8 cellular contexts compared by ENCODE assay signal in the genomic region with DNA sequence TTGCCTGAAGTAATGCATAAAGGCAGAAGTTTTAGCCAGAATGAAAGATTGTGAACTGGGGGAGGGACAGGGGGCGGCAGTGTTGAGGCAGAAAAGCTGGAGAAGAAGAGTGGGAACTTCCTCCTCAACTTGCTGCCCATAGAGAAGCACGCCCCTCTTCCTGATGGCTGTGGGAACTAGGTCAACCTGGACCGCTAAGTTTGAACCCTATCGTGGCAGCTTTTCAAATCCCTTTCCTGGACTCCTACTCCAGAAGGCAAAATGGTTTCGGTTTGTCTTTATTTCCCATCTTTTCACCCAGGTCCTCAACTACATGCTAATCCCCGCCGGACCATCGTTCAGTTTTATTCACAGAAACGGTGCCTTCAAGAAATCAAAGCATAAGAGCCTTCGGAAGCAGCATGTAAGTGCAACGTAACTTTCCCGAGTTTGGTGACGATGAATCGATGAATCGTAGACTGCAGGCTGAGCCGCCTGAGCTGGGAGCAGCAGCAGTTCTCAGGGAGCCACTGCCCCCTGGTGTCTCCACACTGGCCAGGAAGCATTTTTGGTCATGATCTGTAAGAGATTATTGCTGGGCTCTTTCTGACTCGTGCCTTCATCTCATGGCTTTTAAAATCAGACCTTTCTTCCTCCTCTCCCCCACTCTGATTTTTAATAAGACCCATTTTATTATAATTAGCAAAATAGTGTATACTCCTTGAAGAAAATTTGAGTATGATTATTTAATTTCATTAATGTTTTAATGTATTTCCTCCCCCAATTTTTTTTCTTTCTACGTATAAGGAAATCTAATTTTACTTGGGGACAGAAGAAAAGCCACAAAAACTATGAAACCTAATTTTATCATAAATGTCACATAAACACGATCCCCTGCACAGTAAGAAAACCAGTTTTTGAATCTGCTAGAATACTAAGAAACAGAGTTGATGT. TPM values are rescaled to one million over a fixed set of nuclear protein-coding genes. Genes with fewer than 3 reads are reported as not detected.
DNase-seq lines count a peak whose midpoint lies in the region; ATAC-seq, FAIRE-seq and TF ChIP-seq lines count a peak whose summit lies in the region.

No MANE protein-coding gene starts in this region.

- H3K36me3 ChIP-seq in CD4-positive, alpha-beta memory T cell (ENCODE audit: insufficient read depth, low read length) = no peaks in the 10 kb centered on the region
- H3K36me3 ChIP-seq in H1 (ENCODE audit: control insufficient read depth in 2 of 4, insufficient read depth in 4 of 4, low read length in 3 of 4) = no peaks in the 10 kb centered on the region
- H3K36me3 ChIP-seq in mesenchymal stem cell (ENCODE audit: control insufficient read depth in 1 of 2, insufficient read depth in 2 of 2, low read depth in 1 of 2, low read length in 2 of 2) = no peaks in the 10 kb centered on the region

- 23% methylated on average over 19 of the region's 19 CpGs; no CpG with 5 or more reads in 1 of the 2 experiments for WGBS in H1 (ENCODE audit: extremely low coverage in 1 of 2, insufficient coverage in 1 of 2, insufficient read length in 1 of 2, insufficient replicate concordance in 2 of 2, low coverage in 1 of 2, low lambda C conversion rate in 2 of 2, missing lambda C conversion rate in 1 of 2), 2 experiments
- 9% methylated on average over 17 of the region's 19 CpGs for WGBS in mesenchymal stem cell

- H2AFZ ChIP-seq in H1 (ENCODE audit: low read length) (peak overlapping the region; percentile 87), mesenchymal stem cell (ENCODE audit: low read depth, low read length) (peak overlapping the region; percentile 67)

- no peaks in the 10 kb centered on the region for H3K79me2 ChIP-seq in H1 (ENCODE audit: control insufficient read depth in 1 of 2, insufficient read depth in 2 of 2, low read length in 2 of 2)

- H4K8ac ChIP-seq in H1 (ENCODE audit: extremely low read depth, insufficient read depth, low read length) (no peak overlapping the region), mesenchymal stem cell (ENCODE audit: low read length) (peak overlapping the region; percentile 57)

- H3K9ac ChIP-seq in H1 (replicated peaks in 1 of 4; ENCODE audit: extremely low read depth in 1 of 4, low read depth in 3 of 4, low read length in 3 of 4) (no peak overlapping the region), mesenchymal stem cell (ENCODE audit: low read length) (peak overlapping the region; percentile 84)

- H3K4ac ChIP-seq in H1 (replicated peaks; ENCODE audit: insufficient read length, low read depth, low read length) (no peak overlapping the region), mesenchymal stem cell (ENCODE audit: low read depth in 1 of 2, low read length in 2 of 2) (peak overlapping the region; percentile 63 to 73)

- no peak overlapping the region for H2AK5ac ChIP-seq in H1 (ENCODE audit: low read depth, low read length)
- H2AK5ac ChIP-seq in mesenchymal stem cell (ENCODE audit: low read length, severe bottlenecking) = no peak overlapping the region

- H3K36me3 Mint-ChIP-seq in CD4-positive, alpha-beta memory T cell = peaks cover 0 to 3% of the 10 kb centered on the region in 2 donors

- peaks cover 8 to 29% (median 17%) of the 10 kb centered on the region in 4 donors for H3K4me1 Mint-ChIP-seq in CD4-positive, alpha-beta memory T cell

- peak; percentile 99 for TF ChIP-seq RAD21 in H1 (IDR thresholded peaks at IDR 0.05 in 1 of 2, conservative IDR thresholded peaks at IDR 0.05 in 1 of 2; ENCODE audit: low read depth in 2 of 2, low read length in 2 of 2)

- H3K23me2 ChIP-seq in H1 (ENCODE audit: low read depth, low read length) = peaks cover 2% of the 10 kb centered on the region; the same call in 1 of the 2 replicates

- CTCF ChIA-PET in CD4-positive, alpha-beta memory T cell (lab: Charles Lee; ENCODE audit: partially characterized antibody) = interaction anchor here (0.6 to 5.4 kb wide), 35 partner anchors 10 to 396 kb away, joined by 3 to 43 read pairs (median 4); a partner anchor contains a TSS
- CTCF ChIA-PET in H1 (lab: Charles Lee; ENCODE audit: partially characterized antibody) = interaction anchor here (0.6 to 3.8 kb wide), 33 partner anchors 9 to 249 kb away, joined by 3 to 40 read pairs (median 4); a partner anchor contains a TSS

- peaks cover 0 to 3% (median 0%) of the 10 kb centered on the region in 8 donors for H3K9me3 Mint-ChIP-seq in CD4-positive, alpha-beta memory T cell

- no peak overlapping the region for H2BK5ac ChIP-seq in H1 (ENCODE audit: low read depth, low read length)
- no peak overlapping the region for H2BK5ac ChIP-seq in mesenchymal stem cell (ENCODE audit: low read depth, low read length, poor library complexity, severe bottlenecking)

- H3K9me3 ChIP-seq in CD4-positive, alpha-beta memory T cell (ENCODE audit: control insufficient read depth in 1 of 2, low read length in 2 of 2) = no peaks in the 10 kb centered on the region
- H3K9me3 ChIP-seq in H1 (ENCODE audit: insufficient read depth in 2 of 2, low read depth in 1 of 2, low read length in 1 of 2) (no peaks in the 10 kb centered on the region), mesenchymal stem cell (ENCODE audit: control insufficient read depth, low read length) (no peaks in the 10 kb centered on the region)

- peak; percentile 90 for FAIRE-seq in H1 (lab: Jason Lieb, UNC)

- H3K27me3 Mint-ChIP-seq in CD4-positive, alpha-beta memory T cell = peaks cover 0 to 3% of the 10 kb centered on the region in 2 donors

- H4K5ac ChIP-seq in H1 (ENCODE audit: insufficient read length, low read depth, low read length) = no peak overlapping the region

- H4K20me1 ChIP-seq in H1 (replicated peaks in 1 of 2; ENCODE audit: control insufficient read depth in 1 of 2, insufficient read depth in 2 of 2, low read length in 2 of 2) = no peaks in the 10 kb centered on the region

- H3K4me3 ChIP-seq in CD4-positive, alpha-beta memory T cell (ENCODE audit: low read length in 2 of 2) = peak overlapping the region; percentile 72 to 75
- H3K4me3 ChIP-seq in HL-60 (replicated peaks; ENCODE audit: insufficient read depth, low read length) (peak overlapping the region; percentile 75), H1 (ENCODE audit: extremely low read depth in 1 of 4, insufficient read depth in 2 of 4, low read depth in 3 of 4, low read length in 4 of 4) (peak overlapping the region; percentile 30 to 62 (median 42); a peak in 7 of 8 replicates), mesenchymal stem cell (ENCODE audit: insufficient read depth in 1 of 2, low read depth in 1 of 2, low read length in 2 of 2) (peak overlapping the region; percentile 48 to 84)

- TF ChIP-seq CTCF in HL-60 (IDR thresholded peaks at IDR 0.05; ENCODE audit: insufficient read depth, low read length) (peak; percentile 92), H1 (IDR thresholded peaks at IDR 0.05; ENCODE audit: control extremely low read depth in 1 of 3, insufficient read depth in 1 of 3, low read depth in 1 of 3, low read length in 3 of 3) (peak; percentile 91 to 96 (median 91))

- peak overlapping the region; percentile 59 for H3K27ac ChIP-seq in CD4-positive, alpha-beta memory T cell (ENCODE audit: low read depth, low read length)
- no peak overlapping the region for H3K27ac ChIP-seq in HL-60 (replicated peaks)
- H3K27ac ChIP-seq in H1 (ENCODE audit: low read depth, low read length) = no peak overlapping the region
- H3K27ac ChIP-seq in mesenchymal stem cell (ENCODE audit: low read length, poor library complexity, severe bottlenecking) = peak overlapping the region; percentile 6

- H3K14ac ChIP-seq in H1 (ENCODE audit: insufficient read length) = no peak overlapping the region
- H3K14ac ChIP-seq in mesenchymal stem cell (ENCODE audit: low read length in 2 of 2) = no peak overlapping the region

- DNase-seq in CD4-positive, alpha-beta memory T cell = peak; percentile 75 to 82 (median 82)
- DNase-seq in HL-60 (ENCODE audit: low read depth in 1 of 2, low spot score in 1 of 2) (peak; percentile 57 to 82), NK-92 (lab: John Stamatoyannopoulos, UW; ENCODE audit: unreplicated experiment) (peak; percentile 3), H1 (ENCODE audit: low read depth in 1 of 2, low spot score in 2 of 2) (peak; percentile 57 to 80), mesenchymal stem cell (peak; percentile 88)
- peak; percentile 89 for DNase-seq in activated CD8-positive, alpha-beta memory T cell treated with anti-CD3 and anti-CD28 coated beads for 24 hours
- DNase-seq in stimulated activated CD8-positive, alpha-beta memory T cell treated with anti-CD3 and anti-CD28 coated beads, Interleukin-12 subunit alpha, Interleukin-12 subunit beta, amount 100 ng/mL, for 4 hours (ENCODE audit: low read depth) = peak; percentile 70

- peak overlapping the region; percentile 91 to 100 (median 94) for H3K4me3 Mint-ChIP-seq in CD4-positive, alpha-beta memory T cell

- H2BK20ac ChIP-seq in H1 (ENCODE audit: low read length) = no peak overlapping the region

- no peak overlapping the region for H4K91ac ChIP-seq in H1 (replicated peaks; ENCODE audit: insufficient read length, low read length)
- H4K91ac ChIP-seq in mesenchymal stem cell (ENCODE audit: low read length) = peak overlapping the region; percentile 78

- H3K4me1 ChIP-seq in CD4-positive, alpha-beta memory T cell (ENCODE audit: insufficient read depth, low read length) = peaks cover 18% of the 10 kb centered on the region
- H3K4me1 ChIP-seq in H1 (replicated peaks in 1 of 4; ENCODE audit: control insufficient read depth in 3 of 4, insufficient read depth in 4 of 4, low read length in 3 of 4) (peaks cover 0 to 6% (median 0%) of the 10 kb centered on the region in 4 experiments; a peak in 2 of 7 replicates), mesenchymal stem cell (ENCODE audit: control insufficient read depth, insufficient read depth, low read depth, low read length) (no peaks in the 10 kb centered on the region)

- no peak overlapping the region for H3K56ac ChIP-seq in H1 (replicated peaks; ENCODE audit: insufficient read length, low read depth, low read length)

- H2BK120ac ChIP-seq in H1 (replicated peaks; ENCODE audit: low read depth, low read length) (no peak overlapping the region), mesenchymal stem cell (ENCODE audit: low read depth, low read length) (peak overlapping the region; percentile 62)

- H3K27me3 ChIP-seq in CD4-positive, alpha-beta memory T cell (ENCODE audit: insufficient read depth, low read length) = no peaks in the 10 kb centered on the region
- H3K27me3 ChIP-seq in HL-60 (ENCODE audit: insufficient read depth, poor library complexity, severe bottlenecking) (no peaks in the 10 kb centered on the region), H1 (replicated peaks in 1 of 4; ENCODE audit: control insufficient read depth in 3 of 4, extremely low read depth in 1 of 4, insufficient read depth in 3 of 4, low read length in 3 of 4) (peaks cover 0 to 8% (median 5%) of the 10 kb centered on the region in 4 experiments; a peak in 5 of 7 replicates), mesenchymal stem cell (ENCODE audit: control insufficient read depth in 1 of 2, insufficient read depth in 1 of 2, low read length in 2 of 2) (peaks cover 0 to 11% of the 10 kb centered on the region in 2 experiments)

- H3K27ac Mint-ChIP-seq in CD4-positive, alpha-beta memory T cell = peak overlapping the region; percentile 55 to 97 (median 91)

- no peak overlapping the region for H3K23ac ChIP-seq in H1 (ENCODE audit: insufficient read length)
- peak overlapping the region in 1 of 2 experiments; percentile 14 for H3K23ac ChIP-seq in mesenchymal stem cell (ENCODE audit: low read length in 2 of 2)

- H3K18ac ChIP-seq in H1 (ENCODE audit: extremely low read depth, low read length) (no peak overlapping the region), mesenchymal stem cell (ENCODE audit: low read depth in 1 of 2, low read length in 2 of 2) (peak overlapping the region; percentile 66 to 74)

- peak; percentile 89 for ATAC-seq in GM19455 (IDR thresholded peaks at IDR 0.05; ENCODE audit: unreplicated experiment)

- POLR2A ChIA-PET in CD4-positive, alpha-beta memory T cell (lab: Charles Lee; ENCODE audit: partially characterized antibody) = interaction anchor here (0.9 to 1.7 kb wide), 7 partner anchors 22 to 365 kb away, joined by 3 to 6 read pairs (median 3); a partner anchor contains a TSS
- POLR2A ChIA-PET in H1 (lab: Charles Lee; ENCODE audit: partially characterized antibody) = interaction anchor here (0.6 to 0.9 kb wide), 2 partner anchors 30 to 36 kb away, joined by 3 to 4 read pairs; no protein-coding TSS in a partner anchor

- H2BK12ac ChIP-seq in H1 (ENCODE audit: low read depth, low read length) = no peak overlapping the region
- H2BK12ac ChIP-seq in mesenchymal stem cell (ENCODE audit: low read length in 2 of 2) = peak overlapping the region; percentile 29 to 79

- H2BK15ac ChIP-seq in H1 (ENCODE audit: low read length) = no peak overlapping the region
- no peak overlapping the region for H2BK15ac ChIP-seq in mesenchymal stem cell (ENCODE audit: low read depth, poor library complexity, severe bottlenecking)

- no peak for TF ChIP-seq POLR2A in H1 (IDR thresholded peaks at IDR 0.05; ENCODE audit: control extremely low read depth in 1 of 2, low read depth in 2 of 2, low read length in 2 of 2)

- H3K4me2 ChIP-seq in H1 (ENCODE audit: insufficient read depth in 1 of 2, low read depth in 2 of 2, low read length in 2 of 2) = peak overlapping the region; percentile 61 to 87
- peak overlapping the region; percentile 76 for H3K4me2 ChIP-seq in mesenchymal stem cell (ENCODE audit: low read length, poor library complexity, severe bottlenecking)

- intact Hi-C loops in CD4-positive, alpha-beta memory T cell (cut with micrococcal nuclease) = loop anchor here (1.0 to 5.0 kb wide), 7 partner anchors 21 to 375 kb away; a partner anchor contains a TSS

- H3K79me1 ChIP-seq in H1 (ENCODE audit: low read depth, low read length) = no peaks in the 10 kb centered on the region
- no peaks in the 10 kb centered on the region for H3K79me1 ChIP-seq in mesenchymal stem cell (replicated peaks; ENCODE audit: low read length, poor library complexity, severe bottlenecking)

- no peak for TF ChIP-seq EP300 in H1 (IDR thresholded peaks at IDR 0.05; ENCODE audit: borderline replicate concordance in 1 of 2, low read depth in 2 of 2, low read length in 2 of 2)

RNA-seq across cellular contexts. Expression of a gene that starts 21.4 kb away (rescaled TPM):
- total RNA-seq in CD4-positive, alpha-beta memory T cell = 1 to 10 TPM; 3.2 to 3.6 TPM
- 1 to 10 TPM; 5.9 to 7.6 TPM for polyA plus RNA-seq in CD4-positive, alpha-beta memory T cell
- 1.4 and 1.6 TPM in 2 replicates for total RNA-seq in H1 (2021; fragmentation: NEBNext Ultra II Directional; extraction: Animal tissue kit (Norgen Biotek cat#: 25700))
- polyA plus RNA-seq in H1 (2011; rRNA removed) = 0.89 and 1.9 TPM in 2 replicates
- 2.2 TPM for polyA plus RNA-seq in H1 (2011; cell fraction: cytosol; rRNA removed)
- 1.7 TPM for polyA plus RNA-seq in H1 (2011; cell fraction: nucleus; rRNA removed)
- 0.44 to 1.1 TPM (median 0.52 TPM) in 4 replicates for polyA plus RNA-seq in H1 (2012, experiment 1 of 2)
- 2.2 TPM for polyA plus RNA-seq in H1 (2012, experiment 2 of 2)
- 2.4 TPM for polyA plus RNA-seq in H1 (2013, experiment 1 of 2)
- polyA plus RNA-seq in H1 (2013, experiment 2 of 2) = 2.1 TPM
- polyA minus RNA-seq in H1 (2011; rRNA and poly(A)+ RNA removed) = 0.66 TPM in 1 of 2 replicates, not detected in the other
- polyA minus RNA-seq in H1 (2011; cell fraction: cytosol; rRNA and poly(A)+ RNA removed) = not detected
- not detected for polyA minus RNA-seq in H1 (2011; cell fraction: nucleus; rRNA and poly(A)+ RNA removed)
- not detected for polyA plus RNA-seq in mesenchymal stem cell (2013, experiment 1 of 2)
- 0.19 TPM for polyA plus RNA-seq in mesenchymal stem cell (2013, experiment 2 of 2)

Comparison
In these comparisons a context has a peak if more than half of its experiments do, and no peak if none do; other contexts are left out.
1. DNase-seq: peak in every context shown above with its lines; median percentile 89 in activated CD8-positive, alpha-beta memory T cell treated with anti-CD3 and anti-CD28 coated beads for 24 hours; 88 in mesenchymal stem cell; 82 in CD4-positive, alpha-beta memory T cell; 70 in stimulated activated CD8-positive, alpha-beta memory T cell treated with anti-CD3 and anti-CD28 coated beads, Interleukin-12 subunit alpha, Interleukin-12 subunit beta, amount 100 ng/mL, for 4 hours; 70 in HL-60; 68 in H1; 3 in NK-92.
2. H3K27ac ChIP-seq: peak in CD4-positive, alpha-beta memory T cell (single experiment) and mesenchymal stem cell (single experiment); none in HL-60 (single experiment) and H1 (single experiment).
3. Peak in every context shown above with its lines, with median percentiles within 50 percentile points of each other: H3K4me3 ChIP-seq.